ENCODE assay signal across 25 cellular contexts in genomic region chr16:84438971-84439696, GRCh38.
"Had no signal": no experiment of that assay in that cellular context is flagged by ENCODE, and none has a peak within 500 bp of the region (broad histone marks: within the 10 kb centered on the region; RNA-seq: fewer than 3 reads in every experiment).

No MANE protein-coding gene starts in this region.

- H3K36me3 Mint-ChIP-seq: activated naive CD8-positive, alpha-beta T cell treated with anti-CD3 and anti-CD28 coated beads for 36 hours had no signal

- DNase-seq: activated CD4-positive, alpha-beta T cell treated with anti-CD3 and anti-CD28 coated beads for 4 hours; activated CD4-positive, alpha-beta T cell treated with anti-CD3 and anti-CD28 coated beads, Interleukin-2, amount 50 U/mL, for 4 hours; activated CD8-positive, alpha-beta memory T cell treated with anti-CD3 and anti-CD28 coated beads for 24 hours; activated effector memory CD4-positive, alpha-beta T cell treated with Interleukin-2 at 50 U/mL for 16 hours; activated naive CD4-positive, alpha-beta T cell treated with Interleukin-2 at 50 U/mL for 16 hours; activated naive CD8-positive, alpha-beta T cell treated with anti-CD3 and anti-CD28 coated beads for 36 hours; aorta; body of pancreas; colonic mucosa; effector CD8-positive, alpha-beta T cell; esophagus squamous epithelium; foreskin melanocyte; islet precursor cell; left ventricle myocardium superior; ovary; spleen; stimulated activated naive CD4-positive, alpha-beta T cell; tibial artery had no signal

- H3K27ac Mint-ChIP-seq: activated naive CD8-positive, alpha-beta T cell treated with anti-CD3 and anti-CD28 coated beads for 36 hours; nephron; progenitor cell of endocrine pancreas; T-helper 2 cell treated with Interferon-gamma antibody and Interleukin-4, amounts not matched to agents 5 μg/mL and 100 μg/mL, for 36 hours had no signal

- H3K27me3 Mint-ChIP-seq: progenitor cell of endocrine pancreas had no signal

- H3K4me3 Mint-ChIP-seq: activated naive CD8-positive, alpha-beta T cell treated with anti-CD3 and anti-CD28 coated beads for 36 hours; nephron; T-helper 2 cell treated with Interferon-gamma antibody and Interleukin-4, amounts not matched to agents 5 μg/mL and 100 μg/mL, for 36 hours had no signal

- H3K9me3 ChIP-seq: adrenal gland, body of pancreas, colonic mucosa, esophagus squamous epithelium, ovary, spleen, suprapubic skin, tibial artery had no signal

- H3K27ac ChIP-seq: adrenal gland, body of pancreas, colonic mucosa, epithelial cell of prostate, esophagus squamous epithelium, ovary, spleen, suprapubic skin, tibial artery had no signal

- H3K4me1 Mint-ChIP-seq: activated naive CD8-positive, alpha-beta T cell treated with anti-CD3 and anti-CD28 coated beads for 36 hours had no signal

- H3K4me1 ChIP-seq: adrenal gland, body of pancreas, suprapubic skin, tibial artery had no signal

- H3K9me3 Mint-ChIP-seq: activated naive CD8-positive, alpha-beta T cell treated with anti-CD3 and anti-CD28 coated beads for 36 hours; nephron; T-helper 2 cell treated with Interferon-gamma antibody and Interleukin-4, amounts not matched to agents 5 μg/mL and 100 μg/mL, for 36 hours had no signal

- H3K36me3 ChIP-seq: adrenal gland, colonic mucosa, esophagus squamous epithelium, ovary, suprapubic skin, tibial artery had no signal

- FAIRE-seq: endometrium had no signal

- H3K4me3 ChIP-seq: adrenal gland, body of pancreas, colonic mucosa, esophagus squamous epithelium, ovary, spleen, suprapubic skin, tibial artery had no signal

- ATAC-seq: body of pancreas, left ventricle myocardium superior had no signal

- H3K27me3 ChIP-seq: adrenal gland, body of pancreas, colonic mucosa, ovary had no signal
